Comparison of ENCODE assay signal across 8 cellular contexts in the genomic region with DNA sequence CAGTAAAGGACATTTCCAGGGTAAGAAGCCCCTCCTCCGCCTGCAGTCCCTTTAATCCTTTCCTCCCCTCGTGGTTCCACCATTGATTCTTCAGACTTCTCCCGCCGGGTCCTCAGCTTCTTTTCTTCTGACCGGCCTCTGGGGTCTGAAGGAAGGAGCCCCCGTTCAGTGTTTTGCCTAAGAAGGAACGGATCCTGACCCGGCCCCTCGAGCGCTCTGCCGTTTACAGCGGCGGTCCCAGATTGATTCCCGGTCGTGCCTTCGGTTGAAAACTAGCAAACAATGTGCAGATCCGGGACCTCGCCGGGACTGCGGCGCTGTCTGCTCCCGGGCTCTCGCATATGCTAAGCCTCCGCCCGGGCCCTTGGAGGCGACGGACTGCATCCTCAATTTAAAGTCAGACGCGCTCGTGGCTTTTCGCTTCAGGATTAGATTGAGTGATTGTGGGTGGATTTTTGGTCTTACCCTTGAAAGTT. TPM values are rescaled to one million over a fixed set of nuclear protein-coding genes. Genes with fewer than 3 reads are reported as not detected.
A peak's percentile ranks its signal among the peaks of the same experiment; 100 is the strongest.
DNase-seq lines count a peak whose midpoint lies in the region; ATAC-seq and TF ChIP-seq lines count a peak whose summit lies in the region.

No MANE protein-coding gene starts in this region.

- H3K27me3 ChIP-seq in kidney epithelial cell (ENCODE audit: control insufficient read depth, insufficient read depth, low read length), result no peaks in the 10 kb centered on the region

- no peaks in the 10 kb centered on the region for H3K36me3 ChIP-seq in kidney epithelial cell (ENCODE audit: control insufficient read depth, insufficient read depth, low read length)

- no peak for TF ChIP-seq CTCF in activated B cell treated with CpG ODN at 0.5 μM for 24 hours (IDR thresholded peaks at IDR 0.05)
- peak; percentile 25 for TF ChIP-seq CTCF in chondrocyte (IDR thresholded peaks at IDR 0.05)
- no peak for TF ChIP-seq CTCF in kidney epithelial cell (IDR thresholded peaks at IDR 0.05; ENCODE audit: insufficient read depth, low read length, poor library complexity, severe bottlenecking)

- H3K4me1 Mint-ChIP-seq in activated B cell treated with CpG ODN at 0.5 μM for 24 hours (peaks cover 43% of the 10 kb centered on the region), chondrocyte (ENCODE audit: low read depth) (peaks cover 34% of the 10 kb centered on the region)

- H3K27ac Mint-ChIP-seq in activated B cell treated with CpG ODN at 0.5 μM for 24 hours (peak overlapping the region; percentile 96), chondrocyte (ENCODE audit: unreplicated experiment) (peak overlapping the region; percentile 98)

- H3K4me3 Mint-ChIP-seq in activated B cell treated with CpG ODN at 0.5 μM for 24 hours (peak overlapping the region; percentile 95), chondrocyte (ENCODE audit: unreplicated experiment) (peak overlapping the region; percentile 97)

- ATAC-seq in GM21515 (IDR thresholded peaks at IDR 0.05; ENCODE audit: unreplicated experiment) (peak; percentile 12), activated B cell treated with CpG ODN at 0.5 μM for 24 hours (ENCODE audit: low read depth) (peak; percentile 5), HG03342 (IDR thresholded peaks at IDR 0.05; ENCODE audit: unreplicated experiment) (no peak)

- peak; percentile 79 for DNase-seq in AG20443 (ENCODE audit: low spot score)
- DNase-seq in NCI-H146 treated with DMSO at 0.1 percent for 48 hours (lab: John Stamatoyannopoulos, UW; ENCODE audit: unreplicated experiment), result peak; percentile 57
- DNase-seq in activated B cell treated with CpG ODN at 0.5 μM for 24 hours, result peak; percentile 35
- DNase-seq in chondrocyte (ENCODE audit: low spot score), result no peak
- DNase-seq in kidney epithelial cell (ENCODE audit: low read depth), result no peak
- peak; percentile 18 to 20 for DNase-seq in stimulated activated CD4-positive, alpha-beta T cell treated with anti-CD3 and anti-CD28 coated beads, Interleukin-15, amount 100 ng/mL, for 1 hour (ENCODE audit: low read depth in 1 of 2, low spot score in 1 of 2)

- H3K36me3 Mint-ChIP-seq in activated B cell treated with CpG ODN at 0.5 μM for 24 hours (ENCODE audit: low read depth), result peaks cover 24% of the 10 kb centered on the region
- H3K36me3 Mint-ChIP-seq in chondrocyte (ENCODE audit: low read depth), result peaks cover 6% of the 10 kb centered on the region

- peak overlapping the region; percentile 54 for H3K4me3 ChIP-seq in kidney epithelial cell (ENCODE audit: low read depth, low read length)

- H3K9me3 Mint-ChIP-seq in activated B cell treated with CpG ODN at 0.5 μM for 24 hours, result peaks cover 2% of the 10 kb centered on the region
- H3K9me3 Mint-ChIP-seq in chondrocyte (ENCODE audit: low read depth), result peaks cover 6% of the 10 kb centered on the region

- CTCF ChIA-PET in activated B cell treated with CpG ODN at 0.5 μM for 24 hours (lab: Charles Lee), result no interaction called here

- no peaks in the 10 kb centered on the region for H3K27me3 Mint-ChIP-seq in activated B cell treated with CpG ODN at 0.5 μM for 24 hours
- H3K27me3 Mint-ChIP-seq in chondrocyte (ENCODE audit: low read depth), result no peaks in the 10 kb centered on the region

- intact Hi-C loops in activated B cell treated with CpG ODN at 0.5 μM for 24 hours (cut with micrococcal nuclease), result loop anchor here (1.0 to 10.0 kb wide), 12 partner anchors 24 to 942 kb away; a partner anchor contains a TSS

- POLR2A ChIA-PET in activated B cell treated with CpG ODN at 0.5 μM for 24 hours (lab: Charles Lee), result interaction anchor here (0.6 to 1.7 kb wide), 4 partner anchors 49 to 342 kb away, joined by 3 to 4 read pairs (median 3); a partner anchor contains a TSS

RNA-seq across cellular contexts. Expression of a gene that starts 0.5 kb away (rescaled TPM):
- total RNA-seq in activated B cell treated with CpG ODN at 0.5 μM for 24 hours (20.2 and 30.3 TPM in 2 replicates), chondrocyte (9.3 to 10.3 TPM (median 9.7 TPM) in 3 replicates), kidney epithelial cell (17.0 and 22.8 TPM in 2 replicates)

RNA-seq across cellular contexts. Expression of a gene that starts 0.6 kb away (rescaled TPM):
- total RNA-seq in activated B cell treated with CpG ODN at 0.5 μM for 24 hours (16.6 and 21.7 TPM in 2 replicates), chondrocyte (14.5 to 16.5 TPM (median 16.4 TPM) in 3 replicates), kidney epithelial cell (10.5 and 25.3 TPM in 2 replicates)

RNA-seq across cellular contexts. Expression of a gene that starts 57.3 kb away (rescaled TPM):
- 0.71 and 0.88 TPM in 2 replicates for total RNA-seq in activated B cell treated with CpG ODN at 0.5 μM for 24 hours
- total RNA-seq in chondrocyte, result 0.92 to 6.6 TPM (median 1.6 TPM) in 3 replicates
- 0.89 and 1.4 TPM in 2 replicates for total RNA-seq in kidney epithelial cell

Comparison
In these comparisons a context has a peak if more than half of its experiments do, and no peak if none do; other contexts are left out.
1. DNase-seq: peak in AG20443 (single experiment), NCI-H146 treated with DMSO at 0.1 percent for 48 hours (single experiment), activated B cell treated with CpG ODN at 0.5 μM for 24 hours (single experiment) and stimulated activated CD4-positive, alpha-beta T cell treated with anti-CD3 and anti-CD28 coated beads, Interleukin-15, amount 100 ng/mL, for 1 hour (2 of 2); none in chondrocyte (single experiment) and kidney epithelial cell (single experiment).